8 cellular contexts compared by ENCODE assay signal in the genomic region with DNA sequence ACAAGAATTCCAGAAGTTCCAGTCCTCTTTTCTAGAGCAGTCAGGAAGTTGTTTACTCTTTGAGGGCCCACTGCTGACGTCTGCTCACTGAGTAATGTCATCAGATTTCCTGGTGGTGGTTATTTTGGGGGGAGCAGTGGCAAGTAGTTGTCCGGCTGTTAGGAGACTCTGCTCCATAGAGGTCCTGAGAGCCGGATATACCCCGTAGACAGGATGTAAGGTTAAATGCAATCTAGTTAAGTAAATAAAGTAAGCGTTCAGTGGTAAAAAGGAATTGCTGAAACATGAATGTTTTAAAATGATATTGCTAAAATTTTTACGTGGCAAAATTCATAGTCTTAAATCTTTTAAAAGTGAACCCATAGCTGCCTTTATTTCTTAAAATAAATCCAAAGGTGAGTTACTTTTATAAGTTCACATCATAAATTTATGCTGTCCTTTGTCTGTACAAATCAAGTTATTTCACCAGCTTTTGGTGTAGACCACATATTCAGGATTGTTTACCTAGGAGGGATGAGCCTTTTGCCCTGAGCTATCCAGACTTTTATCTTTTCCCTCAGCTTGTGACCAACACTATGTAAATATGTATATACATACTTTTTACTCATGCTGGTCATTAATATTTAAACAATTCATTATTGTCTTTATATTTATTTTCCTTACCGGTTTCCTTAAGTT.
DNase-seq lines count a peak whose midpoint lies in the region; ATAC-seq and TF ChIP-seq lines count a peak whose summit lies in the region.

No MANE protein-coding gene starts in this region.

- ATAC-seq in HG03095 (IDR thresholded peaks at IDR 0.05; ENCODE audit: unreplicated experiment) (peak; percentile 50), activated B cell treated with CpG ODN at 0.5 μM for 24 hours (ENCODE audit: low read depth) (peak; percentile 21), GM18520 (IDR thresholded peaks at IDR 0.05; ENCODE audit: unreplicated experiment) (no peak)

- no peaks in the 10 kb centered on the region for H3K9me2 ChIP-seq in hepatocyte (replicated peaks; ENCODE audit: insufficient read depth)

- H3K4me3 Mint-ChIP-seq in activated B cell treated with CpG ODN at 0.5 μM for 24 hours = no peak overlapping the region

- 27% methylated on average over 7 of the region's 7 CpGs for WGBS in hepatocyte (ENCODE audit: low lambda C conversion rate, missing lambda C conversion rate)

- H3K79me2 ChIP-seq in hepatocyte = peaks cover 65% of the 10 kb centered on the region

- H4K20me1 ChIP-seq in hepatocyte (ENCODE audit: insufficient read depth, poor library complexity, severe bottlenecking) = peaks cover 3% of the 10 kb centered on the region

- no peaks in the 10 kb centered on the region for H3K9me3 Mint-ChIP-seq in activated B cell treated with CpG ODN at 0.5 μM for 24 hours

- H3K27me3 ChIP-seq in hepatocyte = no peaks in the 10 kb centered on the region

- H3K36me3 ChIP-seq in hepatocyte (replicated peaks; ENCODE audit: insufficient read depth, low read depth) = no peaks in the 10 kb centered on the region

- intact Hi-C loops in activated B cell treated with CpG ODN at 0.5 μM for 24 hours (cut with micrococcal nuclease) = loop anchor here (10.0 kb wide), 1 partner anchor 393 kb away; a partner anchor contains a TSS

- POLR2A ChIA-PET in activated B cell treated with CpG ODN at 0.5 μM for 24 hours (lab: Charles Lee) = interaction anchor here (1.3 kb wide), 1 partner anchor 67 kb away, joined by 3 read pairs; no protein-coding TSS in a partner anchor

- no peak overlapping the region for H2AFZ ChIP-seq in hepatocyte

- H3K27ac ChIP-seq in hepatocyte (peak overlapping the region; percentile 77), substantia nigra (ENCODE audit: low read depth, low read length, poor library complexity, severe bottlenecking) (peak overlapping the region; percentile 44)

- H3K27ac Mint-ChIP-seq in activated B cell treated with CpG ODN at 0.5 μM for 24 hours = no peak overlapping the region

- H3K4me1 Mint-ChIP-seq in activated B cell treated with CpG ODN at 0.5 μM for 24 hours = peaks cover 32% of the 10 kb centered on the region

- peak; percentile 76 for DNase-seq in AG08396 (ENCODE audit: low spot score)
- DNase-seq in activated B cell treated with CpG ODN at 0.5 μM for 24 hours = no peak
- peak; percentile 51 for DNase-seq in hepatocyte (ENCODE audit: low spot score)
- peak in 11 of 49 donors; percentile 14 to 60 (median 34) for DNase-seq in substantia nigra (lab: John Stamatoyannopoulos, UW)
- no peak for DNase-seq in NCI-H2227 (lab: John Stamatoyannopoulos, UW; ENCODE audit: unreplicated experiment)
- DNase-seq in NK-92 treated with Interleukin-12 subunit alpha and Interleukin-12 subunit beta, amount 100 ng/mL, for 24 hours (lab: John Stamatoyannopoulos, UW) = no peak

- H3K9me3 ChIP-seq in hepatocyte (ENCODE audit: low read depth) = no peaks in the 10 kb centered on the region

- no peaks in the 10 kb centered on the region for H3K36me3 Mint-ChIP-seq in activated B cell treated with CpG ODN at 0.5 μM for 24 hours (ENCODE audit: low read depth)

- H3K27me3 Mint-ChIP-seq in activated B cell treated with CpG ODN at 0.5 μM for 24 hours = no peaks in the 10 kb centered on the region

- H3K4me2 ChIP-seq in hepatocyte = peak overlapping the region; percentile 46

- CTCF ChIA-PET in activated B cell treated with CpG ODN at 0.5 μM for 24 hours (lab: Charles Lee) = interaction anchor here (1.1 to 1.9 kb wide), 2 partner anchors 37 to 59 kb away, joined by 4 read pairs; no protein-coding TSS in a partner anchor

- peaks cover 6% of the 10 kb centered on the region for H3K4me1 ChIP-seq in hepatocyte (ENCODE audit: insufficient read depth)

- no peak overlapping the region for H3K4me3 ChIP-seq in hepatocyte

- no peak for TF ChIP-seq CTCF in activated B cell treated with CpG ODN at 0.5 μM for 24 hours (IDR thresholded peaks at IDR 0.05)
- TF ChIP-seq CTCF in hepatocyte (IDR thresholded peaks at IDR 0.05; ENCODE audit: poor library complexity) = no peak

Comparison
In these comparisons a context has a peak if more than half of its experiments do, and no peak if none do; other contexts are left out.
1. DNase-seq: peak in AG08396 (single experiment) and hepatocyte (single experiment); none in activated B cell treated with CpG ODN at 0.5 μM for 24 hours (single experiment), NCI-H2227 (single experiment) and NK-92 treated with Interleukin-12 subunit alpha and Interleukin-12 subunit beta, amount 100 ng/mL, for 24 hours (single experiment).